ENCODE assay signal across 19 cellular contexts in genomic region chr20:5727018-5727515, GRCh38. TPM values are rescaled to one million over a fixed set of nuclear protein-coding genes. Genes with fewer than 3 reads are reported as not detected.
DNase-seq lines count a peak whose midpoint lies in the region; ATAC-seq, FAIRE-seq and TF ChIP-seq lines count a peak whose summit lies in the region.
"Had no signal": no experiment of that assay in that cellular context is flagged by ENCODE, and none has a peak within 500 bp of the region (broad histone marks: within the 10 kb centered on the region; RNA-seq: fewer than 3 reads in every experiment).

No MANE protein-coding gene starts in this region.

- H4K8ac ChIP-seq in IMR-90 (ENCODE audit: low read depth in 2 of 2, low read length in 2 of 2): no peak overlapping the region

- in situ Hi-C loops in IMR-90 (cut with MboI; ENCODE audit: low sequenced_read_pairs): no loop called here
- in situ Hi-C loops in GM12878 (cut with MboI): no loop called here

- intact Hi-C loops in IMR-90 (cut with micrococcal nuclease): no loop called here
- intact Hi-C loops in GM12878 (cut with micrococcal nuclease; ENCODE audit: unreplicated experiment): no loop called here

- H3K4ac ChIP-seq in IMR-90 (ENCODE audit: low read depth, low read length): peak overlapping the region; percentile 55

- TF ChIP-seq RAD21 in A549 (conservative IDR thresholded peaks at IDR 0.05 in 1 of 2, IDR thresholded peaks at IDR 0.05 in 1 of 2): no peak
- no peak for TF ChIP-seq RAD21 in IMR-90 (IDR thresholded peaks at IDR 0.05; ENCODE audit: low read length)
- no peak for TF ChIP-seq RAD21 in GM12878 (IDR thresholded peaks at IDR 0.05; ENCODE audit: insufficient read depth, low read depth, low read length)

- H3K9me1 ChIP-seq in IMR-90 (ENCODE audit: insufficient read depth, low read length): peaks cover 4% of the 10 kb centered on the region; the same call in 1 of the 2 replicates

- no peak overlapping the region for H3K4me3 Mint-ChIP-seq in neural crest cell
- H3K4me3 Mint-ChIP-seq: CD4-positive, alpha-beta T cell had no signal

- peak overlapping the region; percentile 29 for H3K27ac Mint-ChIP-seq in neural crest cell (ENCODE audit: unreplicated experiment)
- H3K27ac Mint-ChIP-seq: CD4-positive, alpha-beta T cell had no signal

- TF ChIP-seq POLR2A in A549 (IDR thresholded peaks at IDR 0.05; ENCODE audit: low read length) (no peak), IMR-90 (IDR thresholded peaks at IDR 0.05; ENCODE audit: low read depth, low read length) (no peak), GM12878 (IDR thresholded peaks at IDR 0.05; ENCODE audit: low read depth, low read length) (no peak)

- no peaks in the 10 kb centered on the region for H3K36me3 ChIP-seq in IMR-90 (ENCODE audit: control insufficient read depth, insufficient read depth, low read length)
- H3K36me3 ChIP-seq in GM12878 (ENCODE audit: control insufficient read depth in 2 of 2, insufficient read depth in 2 of 2, low read length in 1 of 2): no peaks in the 10 kb centered on the region

- peak overlapping the region; percentile 58 for H4K5ac ChIP-seq in IMR-90 (ENCODE audit: low read depth, low read length)

- H3K56ac ChIP-seq in IMR-90 (ENCODE audit: extremely low read depth, insufficient read depth, low read length): no peak overlapping the region

- peaks cover 7% of the 10 kb centered on the region for H3K9me3 ChIP-seq in A549
- peaks cover 3% of the 10 kb centered on the region; the same call in 1 of the 2 replicates for H3K9me3 ChIP-seq in IMR-90 (ENCODE audit: control insufficient read depth, insufficient read depth, low read length)
- H3K9me3 ChIP-seq in GM12878 (replicated peaks; ENCODE audit: control insufficient read depth, insufficient read depth, low read length): no peaks in the 10 kb centered on the region; the same call in 2 of the 3 replicates

- H2AK9ac ChIP-seq in IMR-90 (replicated peaks; ENCODE audit: low read depth, low read length, poor library complexity): no peak overlapping the region

- H3K79me1 ChIP-seq in IMR-90 (ENCODE audit: low read depth in 1 of 2, low read length in 2 of 2): no peaks in the 10 kb centered on the region

- no peaks in the 10 kb centered on the region for H3K79me2 ChIP-seq in GM12878 (ENCODE audit: control insufficient read depth, insufficient read depth, low read length)

- peaks cover 12% of the 10 kb centered on the region for H3K27me3 Mint-ChIP-seq in neural crest cell (ENCODE audit: low read depth)
- H3K27me3 Mint-ChIP-seq: CD4-positive, alpha-beta T cell had no signal

- no peaks in the 10 kb centered on the region for H3K4me1 Mint-ChIP-seq in neural crest cell

- TF ChIP-seq EP300 in A549 (IDR thresholded peaks at IDR 0.05) (no peak), GM12878 (IDR thresholded peaks at IDR 0.05; ENCODE audit: borderline replicate concordance in 1 of 2, control insufficient read depth in 1 of 2, low read depth in 2 of 2, low read length in 2 of 2) (no peak)

- no peaks in the 10 kb centered on the region for H4K20me1 ChIP-seq in IMR-90 (ENCODE audit: insufficient read depth, low read length)
- no peaks in the 10 kb centered on the region for H4K20me1 ChIP-seq in GM12878 (ENCODE audit: control insufficient read depth, insufficient read depth)

- no peak overlapping the region for H4K91ac ChIP-seq in IMR-90 (ENCODE audit: insufficient read depth, low read depth, low read length)

- H3K27me3 ChIP-seq in IMR-90 (ENCODE audit: control insufficient read depth, insufficient read depth, low read length) (peaks cover 3% of the 10 kb centered on the region; the same call in 1 of the 2 replicates), GM12878 (replicated peaks in 1 of 2; ENCODE audit: control insufficient read depth in 2 of 2, insufficient read depth in 2 of 2, low read length in 1 of 2) (no peaks in the 10 kb centered on the region; a peak in 1 of 4 replicates)

- no peak for FAIRE-seq in A549 (lab: Jason Lieb, UNC)
- no peak for FAIRE-seq in GM12878 (lab: Jason Lieb, UNC)
- FAIRE-seq: A204.1, D721Med, G401.6, GM12892, GM18507, H54, HTR-8/SVneo had no signal

- H3K14ac ChIP-seq in IMR-90 (replicated peaks; ENCODE audit: low read depth, low read length): no peak overlapping the region; the same call in 1 of the 2 replicates

- H3K4me2 ChIP-seq in A549 (no peak overlapping the region), IMR-90 (ENCODE audit: low read depth, low read length) (no peak overlapping the region), GM12878 (ENCODE audit: control insufficient read depth, insufficient read depth) (no peak overlapping the region)

- TF ChIP-seq CTCF in A549 (IDR thresholded peaks at IDR 0.05): no peak
- no peak for TF ChIP-seq CTCF in IMR-90 (conservative IDR thresholded peaks at IDR 0.05; ENCODE audit: low read depth, low read length)
- no peak for TF ChIP-seq CTCF in GM12878 (IDR thresholded peaks at IDR 0.05 in 2 of 3, conservative IDR thresholded peaks at IDR 0.05 in 1 of 3; ENCODE audit: control insufficient read depth in 2 of 3, extremely low read depth in 1 of 3, insufficient read depth in 1 of 3, low read depth in 3 of 3, low read length in 3 of 3)
- TF ChIP-seq CTCF in neural crest cell (conservative IDR thresholded peaks at IDR 0.05): no peak

- dilution Hi-C loops in IMR-90 (cut with HindIII; ENCODE audit: low sequenced_read_pairs, unreplicated experiment): no loop called here

- H2AK5ac ChIP-seq in IMR-90 (ENCODE audit: low read depth, low read length): peak overlapping the region; percentile 65; the same call in 1 of the 2 replicates

- 70% methylated on average over 5 of the region's 5 CpGs for WGBS in A549 (ENCODE audit: missing lambda C conversion rate)
- WGBS in IMR-90 (ENCODE audit: extremely low coverage in 2 of 2, insufficient read length in 1 of 2), 2 experiments: 67% methylated on average over 1 of the region's 5 CpGs; no CpG with 5 or more reads in 1 of the 2 experiments
- 30% methylated on average over 5 of the region's 5 CpGs for WGBS in GM12878 (ENCODE audit: insufficient coverage, insufficient replicate concordance, low lambda C conversion rate, missing lambda C conversion rate)

- H3K9me3 Mint-ChIP-seq in neural crest cell: no peaks in the 10 kb centered on the region

- H3K18ac ChIP-seq in IMR-90 (ENCODE audit: low read depth, low read length): peak overlapping the region; percentile 66

- H3K23ac ChIP-seq in IMR-90 (ENCODE audit: low read depth, low read length): no peak overlapping the region

- peak overlapping the region; percentile 45 to 91; a peak in 5 of 6 replicates for H3K27ac ChIP-seq in A549
- H3K27ac ChIP-seq in IMR-90 (ENCODE audit: insufficient read depth, low read length): no peak overlapping the region
- H3K27ac ChIP-seq in GM12878 (ENCODE audit: control insufficient read depth, insufficient read depth): no peak overlapping the region
- H3K27ac ChIP-seq: C4-2B, GM23248 had no signal

- H2BK5ac ChIP-seq in IMR-90 (ENCODE audit: low read depth, low read length, poor library complexity, severe bottlenecking): no peak overlapping the region

- ATAC-seq in A549 (no peak), IMR-90 (ENCODE audit: low read depth) (no peak), GM12878 (no peak)

- BruUV-seq in IMR-90 (replicated peaks; lab: Mats Ljungman, UMichigan): no TSS peak
- BruUV-seq in GM12878 (replicated peaks; lab: Mats Ljungman, UMichigan): no TSS peak

- RAD21 ChIA-PET in GM12878 (lab: Charles Lee; ENCODE audit: unreplicated experiment): interaction anchor here (0.5 kb wide), 1 partner anchor 69 kb away, joined by 3 read pairs; no protein-coding TSS in a partner anchor

- SMC1A ChIA-PET in GM12878 (lab: Charles Lee; ENCODE audit: uncharacterized antibody, unreplicated experiment): interaction anchor here (0.6 to 1.4 kb wide), 2 partner anchors 142 to 1000 kb away, joined by 3 read pairs; no protein-coding TSS in a partner anchor

- no peak overlapping the region for H2BK20ac ChIP-seq in IMR-90 (ENCODE audit: low read depth, low read length)

- POLR2A ChIA-PET in A549 (lab: Yijun Ruan, JAX) (no interaction called here), IMR-90 (lab: Charles Lee; ENCODE audit: unreplicated experiment) (no interaction called here), GM12878 (lab: Charles Lee) (interaction anchor here (0.6 kb wide), 1 partner anchor 9 kb away, joined by 7 read pairs; no protein-coding TSS in a partner anchor)

- H2BK15ac ChIP-seq in IMR-90 (ENCODE audit: low read depth, low read length): peak overlapping the region; percentile 34; the same call in 1 of the 3 replicates

- no peak overlapping the region for H3K9ac ChIP-seq in IMR-90 (ENCODE audit: low read depth, low read length)
- no peak overlapping the region for H3K9ac ChIP-seq in GM12878 (ENCODE audit: control insufficient read depth, insufficient read depth, low read length)
- H3K9ac ChIP-seq: GM23248 had no signal

- peaks cover 46% of the 10 kb centered on the region for H3K4me1 ChIP-seq in A549
- peaks cover 10% of the 10 kb centered on the region; the same call in 1 of the 2 replicates for H3K4me1 ChIP-seq in IMR-90 (ENCODE audit: control insufficient read depth, insufficient read depth, low read length)
- no peaks in the 10 kb centered on the region for H3K4me1 ChIP-seq in GM12878 (ENCODE audit: control insufficient read depth, insufficient read depth, low read length)
- H3K4me1 ChIP-seq: Caco-2 had no signal

- DNase-seq in A549 (ENCODE audit: low read depth in 1 of 2, low spot score in 1 of 2): peak in 1 of 2 experiments; percentile 23
- DNase-seq in IMR-90: no peak
- no peak for DNase-seq in GM12878 (ENCODE audit: low read depth, low spot score)
- no peak for DNase-seq in neural crest cell (ENCODE audit: low read depth, low spot score)
- DNase-seq in H4 (ENCODE audit: low spot score): no peak
- DNase-seq in ureter (ENCODE audit: low spot score): no peak
- DNase-seq: AML-193; Caco-2; CD4-positive, alpha-beta T cell; GM23248; HCEC 1CT had no signal

- H3K4me3 ChIP-seq in A549 (no peak overlapping the region), IMR-90 (ENCODE audit: insufficient read depth, low read depth, low read length) (no peak overlapping the region), GM12878 (no peak overlapping the region)
- H3K4me3 ChIP-seq: GM23248 had no signal

- no peak overlapping the region for H2BK120ac ChIP-seq in IMR-90 (ENCODE audit: low read depth, low read length)

- no peak overlapping the region for H2AFZ ChIP-seq in IMR-90 (replicated peaks; ENCODE audit: low read length, poor library complexity)
- no peak overlapping the region for H2AFZ ChIP-seq in GM12878 (ENCODE audit: control insufficient read depth, low read depth, low read length)
- H2AFZ ChIP-seq: GM23248 had no signal

- CTCF ChIA-PET in A549 (lab: Yijun Ruan, JAX): interaction anchor here (0.6 to 3.1 kb wide), 5 partner anchors 8 to 1569 kb away, joined by 3 to 16 read pairs (median 3); no protein-coding TSS in a partner anchor
- CTCF ChIA-PET in IMR-90 (lab: Yijun Ruan, JAX): no interaction called here
- CTCF ChIA-PET in GM12878 (lab: Yijun Ruan, JAX): interaction anchor here (0.7 kb wide), 1 partner anchor 22 kb away, joined by 3 read pairs; no protein-coding TSS in a partner anchor

- no peaks in the 10 kb centered on the region for H3K36me3 Mint-ChIP-seq in neural crest cell (ENCODE audit: low read depth)

RNA-seq across cellular contexts. Expression of gene SHLD1, which starts 23.1 kb away (rescaled TPM):
- polyA plus RNA-seq in A549 (2011; rRNA removed): 17.4 and 18.4 TPM in 2 replicates
- 5.6 TPM in 2 replicates for polyA plus RNA-seq in A549 (2012; cell fraction: cytosol; rRNA removed)
- 2.2 and 3.3 TPM in 2 replicates for polyA plus RNA-seq in A549 (2012; cell fraction: nucleus; rRNA removed)
- 6.1 to 7.3 TPM (median 6.5 TPM) in 3 replicates for polyA plus RNA-seq in A549 (2017; fragmentation: RNase III; extraction: RNeasy Plus Mini Kit Qiagen cat#74134 plus additional on column Dnase treatment)
- polyA minus RNA-seq in A549 (2011; rRNA and poly(A)+ RNA removed): 7.9 and 8.9 TPM in 2 replicates
- 1.9 and 3.0 TPM in 2 replicates for total RNA-seq in IMR-90 (2012; rRNA removed)
- polyA plus RNA-seq in IMR-90 (2012; rRNA removed): 2.2 and 2.6 TPM in 2 replicates
- polyA plus RNA-seq in IMR-90 (2012; cell fraction: cytosol; rRNA removed): 2.3 and 2.6 TPM in 2 replicates
- 1.3 and 2.8 TPM in 2 replicates for polyA plus RNA-seq in IMR-90 (2012; cell fraction: nucleus; rRNA removed; ENCODE audit: low replicate concordance)
- 7.8 and 9.2 TPM in 2 replicates for total RNA-seq in GM12878 (2013; cell fraction: nucleolus; rRNA removed)
- total RNA-seq in GM12878 (2014; rRNA removed): 10.8 and 13.1 TPM in 2 replicates
- 18.2 and 19.1 TPM in 2 replicates for total RNA-seq in GM12878 (2014; rRNA removed; fragmentation: Illumina TruSeq; extraction: Trizol)
- 18.1 and 19.2 TPM in 2 replicates for total RNA-seq in GM12878 (2021)
- polyA plus RNA-seq in GM12878 (2011; ENCODE audit: low read depth): 24.5 TPM
- polyA plus RNA-seq in GM12878 (2011; rRNA removed): 29.8 and 33.1 TPM in 2 replicates
- polyA plus RNA-seq in GM12878 (2011; cell fraction: cytosol; rRNA removed): 22.8 and 25.7 TPM in 2 replicates
- polyA plus RNA-seq in GM12878 (2011; cell fraction: nucleus; rRNA removed): 11.5 and 12.5 TPM in 2 replicates
- polyA plus RNA-seq in GM12878 (2012): 10.8 and 14.0 TPM in 2 replicates
- 20.1 and 23.1 TPM in 2 replicates for polyA plus RNA-seq in GM12878 (2014; fragmentation: Illumina TruSeq; extraction: Trizol)
- 10 to 100 TPM; 47.1 to 70.9 TPM for polyA plus RNA-seq in GM12878 (2014; fragmentation: Nextera tagmentation; extraction: Ambion mirVana)
- polyA plus RNA-seq in GM12878 (2014; rRNA removed): 19.6 and 19.9 TPM in 2 replicates
- 10 to 100 TPM; 30.7 to 33.4 TPM for polyA plus RNA-seq in GM12878 (2016; fragmentation: Nextera tagmentation; extraction: Ambion mirVana)
- 8.3 and 11.5 TPM in 2 replicates for polyA minus RNA-seq in GM12878 (2011; rRNA and poly(A)+ RNA removed)
- polyA minus RNA-seq in GM12878 (2011; cell fraction: cytosol; rRNA and poly(A)+ RNA removed): 4.7 and 6.3 TPM in 2 replicates
- 7.1 and 13.4 TPM in 2 replicates for polyA minus RNA-seq in GM12878 (2011; cell fraction: nucleus; rRNA and poly(A)+ RNA removed)
- 5.0 and 6.9 TPM in 2 replicates for total RNA-seq in neural crest cell
- 4.3 and 6.3 TPM in 2 replicates for total RNA-seq in H4 (2014; rRNA removed; shearing (Covaris generic))
- 13.9 TPM for total RNA-seq in ureter

Comparison
In these comparisons a context has a peak if more than half of its experiments do, and no peak if none do; other contexts are left out.
1. H3K27ac ChIP-seq: peak in A549 (2 of 2); none in IMR-90 (single experiment) and GM12878 (single experiment).